Comparison of ENCODE assay signal across 1 cellular context in the genomic region with DNA sequence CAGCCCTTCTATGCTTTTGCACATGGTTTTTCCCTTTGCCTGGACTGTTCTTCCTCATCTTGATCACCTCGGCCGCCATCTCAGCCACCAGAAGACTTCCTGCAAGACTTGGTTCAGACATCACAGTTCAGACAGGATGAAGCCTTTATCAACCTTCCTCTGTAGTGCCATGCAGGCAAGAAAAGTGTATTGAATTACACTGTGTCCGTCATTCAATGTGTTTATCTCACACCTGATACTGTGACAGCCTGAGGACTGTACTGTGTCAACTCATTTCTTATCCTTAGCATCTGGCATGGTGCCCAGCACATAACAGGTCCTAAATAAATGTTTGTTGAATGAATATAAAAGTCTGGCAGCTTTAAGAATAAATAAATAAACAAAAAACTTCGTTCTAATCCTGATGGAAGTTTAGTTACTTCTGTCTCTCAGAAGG.
TF ChIP-seq lines count a peak whose summit lies in the region.

No MANE protein-coding gene starts in this region.

TF ChIP-seq in K562, 482 proteins besides CTCF, POLR2A, EP300 and RAD21 (continued from another document and continues in another):
- TF ChIP-seq MLX (CRISPR knock-in tag; conservative IDR thresholded peaks at IDR 0.05) (no peak), ZNF197 (CRISPR knock-in tag; IDR thresholded peaks at IDR 0.05; ENCODE audit: low read depth) (no peak), MED1 (CRISPR knock-in tag; IDR thresholded peaks at IDR 0.05; ENCODE audit: borderline replicate concordance) (no peak), EWSR1 (IDR thresholded peaks at IDR 0.05; ENCODE audit: borderline replicate concordance, low read depth, partially characterized antibody) (no peak), MTA2 (IDR thresholded peaks at IDR 0.05; ENCODE audit: low read depth) (peak; percentile 52), NR4A1 (CRISPR knock-in tag; IDR thresholded peaks at IDR 0.05) (no peak), NR4A1 (tag; IDR thresholded peaks at IDR 0.05) (no peak), ZNF311 (CRISPR knock-in tag; IDR thresholded peaks at IDR 0.05) (no peak), PBX2 (CRISPR knock-in tag; IDR thresholded peaks at IDR 0.05; ENCODE audit: low read depth) (no peak), PBX2 (tag; conservative IDR thresholded peaks at IDR 0.05; ENCODE audit: low read depth) (peak; percentile 67), ZNF124 (CRISPR knock-in tag; IDR thresholded peaks at IDR 0.05) (no peak), TAF9B (IDR thresholded peaks at IDR 0.05; ENCODE audit: partially characterized antibody) (no peak), GATAD2B (IDR thresholded peaks at IDR 0.05; ENCODE audit: borderline replicate concordance) (no peak), ZNF24 (IDR thresholded peaks at IDR 0.05) (no peak), MGA (IDR thresholded peaks at IDR 0.05) (no peak), HMG20A (CRISPR knock-in tag; conservative IDR thresholded peaks at IDR 0.05) (no peak), ZBTB1 (CRISPR knock-in tag; IDR thresholded peaks at IDR 0.05; ENCODE audit: borderline replicate concordance, low read depth) (no peak), CBX8 (IDR thresholded peaks at IDR 0.05; ENCODE audit: borderline replicate concordance, extremely low read depth, low read depth, low read length, poor library complexity, severe bottlenecking) (no peak), TBP (optimal IDR thresholded peaks at IDR 0.05; ENCODE audit: low read depth, low read length) (no peak), ZNF274 (IDR thresholded peaks at IDR 0.05; ENCODE audit: borderline replicate concordance, low read depth, low read length) (no peak), HNRNPLL (IDR thresholded peaks at IDR 0.05; ENCODE audit: low read depth, low read length, poor library complexity, severe bottlenecking) (no peak), BDP1 (IDR thresholded peaks at IDR 0.05; ENCODE audit: insufficient read depth, insufficient read length) (no peak), BRD9 (IDR thresholded peaks at IDR 0.05; ENCODE audit: low read depth, partially characterized antibody) (no peak), RNF2 (IDR thresholded peaks at IDR 0.05) (no peak), NFATC3 (IDR thresholded peaks at IDR 0.05) (no peak), CREB1 (IDR thresholded peaks at IDR 0.05) (peak; percentile 62), CREB1 (CRISPR knock-in tag; IDR thresholded peaks at IDR 0.05) (no peak)
- TF ChIP-seq, protein P1, sequence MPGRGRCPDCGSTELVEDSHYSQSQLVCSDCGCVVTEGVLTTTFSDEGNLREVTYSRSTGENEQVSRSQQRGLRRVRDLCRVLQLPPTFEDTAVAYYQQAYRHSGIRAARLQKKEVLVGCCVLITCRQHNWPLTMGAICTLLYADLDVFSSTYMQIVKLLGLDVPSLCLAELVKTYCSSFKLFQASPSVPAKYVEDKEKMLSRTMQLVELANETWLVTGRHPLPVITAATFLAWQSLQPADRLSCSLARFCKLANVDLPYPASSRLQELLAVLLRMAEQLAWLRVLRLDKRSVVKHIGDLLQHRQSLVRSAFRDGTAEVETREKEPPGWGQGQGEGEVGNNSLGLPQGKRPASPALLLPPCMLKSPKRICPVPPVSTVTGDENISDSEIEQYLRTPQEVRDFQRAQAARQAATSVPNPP (IDR thresholded peaks at IDR 0.05; ENCODE audit: borderline replicate concordance, insufficient read depth, insufficient read length), result no peak
- TF ChIP-seq, protein P2, sequence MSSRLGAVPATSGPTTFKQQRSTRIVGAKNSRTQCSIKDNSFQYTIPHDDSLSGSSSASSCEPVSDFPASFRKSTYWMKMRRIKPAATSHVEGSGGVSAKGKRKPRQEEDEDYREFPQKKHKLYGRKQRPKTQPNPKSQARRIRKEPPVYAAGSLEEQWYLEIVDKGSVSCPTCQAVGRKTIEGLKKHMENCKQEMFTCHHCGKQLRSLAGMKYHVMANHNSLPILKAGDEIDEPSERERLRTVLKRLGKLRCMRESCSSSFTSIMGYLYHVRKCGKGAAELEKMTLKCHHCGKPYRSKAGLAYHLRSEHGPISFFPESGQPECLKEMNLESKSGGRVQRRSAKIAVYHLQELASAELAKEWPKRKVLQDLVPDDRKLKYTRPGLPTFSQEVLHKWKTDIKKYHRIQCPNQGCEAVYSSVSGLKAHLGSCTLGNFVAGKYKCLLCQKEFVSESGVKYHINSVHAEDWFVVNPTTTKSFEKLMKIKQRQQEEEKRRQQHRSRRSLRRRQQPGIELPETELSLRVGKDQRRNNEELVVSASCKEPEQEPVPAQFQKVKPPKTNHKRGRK (tag; IDR thresholded peaks at IDR 0.05), result no peak
- TF ChIP-seq, protein P3, sequence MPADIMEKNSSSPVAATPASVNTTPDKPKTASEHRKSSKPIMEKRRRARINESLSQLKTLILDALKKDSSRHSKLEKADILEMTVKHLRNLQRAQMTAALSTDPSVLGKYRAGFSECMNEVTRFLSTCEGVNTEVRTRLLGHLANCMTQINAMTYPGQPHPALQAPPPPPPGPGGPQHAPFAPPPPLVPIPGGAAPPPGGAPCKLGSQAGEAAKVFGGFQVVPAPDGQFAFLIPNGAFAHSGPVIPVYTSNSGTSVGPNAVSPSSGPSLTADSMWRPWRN (IDR thresholded peaks at IDR 0.05; ENCODE audit: low read depth), result no peak
- TF ChIP-seq, protein P4, sequence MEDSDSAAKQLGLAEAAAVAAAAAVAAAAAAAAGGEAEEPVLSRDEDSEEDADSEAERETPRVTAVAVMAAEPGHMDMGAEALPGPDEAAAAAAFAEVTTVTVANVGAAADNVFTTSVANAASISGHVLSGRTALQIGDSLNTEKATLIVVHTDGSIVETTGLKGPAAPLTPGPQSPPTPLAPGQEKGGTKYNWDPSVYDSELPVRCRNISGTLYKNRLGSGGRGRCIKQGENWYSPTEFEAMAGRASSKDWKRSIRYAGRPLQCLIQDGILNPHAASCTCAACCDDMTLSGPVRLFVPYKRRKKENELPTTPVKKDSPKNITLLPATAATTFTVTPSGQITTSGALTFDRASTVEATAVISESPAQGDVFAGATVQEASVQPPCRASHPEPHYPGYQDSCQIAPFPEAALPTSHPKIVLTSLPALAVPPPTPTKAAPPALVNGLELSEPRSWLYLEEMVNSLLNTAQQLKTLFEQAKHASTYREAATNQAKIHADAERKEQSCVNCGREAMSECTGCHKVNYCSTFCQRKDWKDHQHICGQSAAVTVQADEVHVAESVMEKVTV (CRISPR knock-in tag; IDR thresholded peaks at IDR 0.05), result no peak
